In the genomic region with DNA sequence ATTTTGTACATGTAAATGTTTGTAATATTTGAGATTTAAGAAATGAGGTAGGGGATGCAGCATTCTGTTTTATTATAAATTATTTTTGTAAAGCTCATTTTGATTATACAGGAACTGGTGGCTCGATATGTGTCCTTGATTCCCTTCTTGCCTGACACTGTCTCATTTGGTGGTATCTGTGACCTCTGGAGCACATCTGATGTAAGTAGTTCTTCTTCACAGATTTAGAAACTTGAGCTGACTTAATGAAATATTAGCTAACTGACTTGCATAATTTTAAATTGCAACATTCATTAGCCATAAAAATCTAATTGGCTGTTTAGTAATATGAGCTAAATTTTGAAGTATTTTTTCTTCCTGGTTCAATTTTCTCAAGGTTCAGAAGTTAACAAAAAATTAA, we compare ENCODE assay signal across 1 cellular context.
TF ChIP-seq lines count a peak whose summit lies in the region.

No MANE protein-coding gene starts in this region.

TF ChIP-seq in GM23338, 12 proteins besides CTCF, POLR2A, EP300 and RAD21 (continued from another document):
- TF ChIP-seq ZNF331 (CRISPR knock-in tag; IDR thresholded peaks at IDR 0.05; ENCODE audit: low read depth), result no peak
- no peak for TF ChIP-seq EZH2phosphoT487 (IDR thresholded peaks at IDR 0.05; ENCODE audit: unreplicated experiment)
- TF ChIP-seq, protein P1, sequence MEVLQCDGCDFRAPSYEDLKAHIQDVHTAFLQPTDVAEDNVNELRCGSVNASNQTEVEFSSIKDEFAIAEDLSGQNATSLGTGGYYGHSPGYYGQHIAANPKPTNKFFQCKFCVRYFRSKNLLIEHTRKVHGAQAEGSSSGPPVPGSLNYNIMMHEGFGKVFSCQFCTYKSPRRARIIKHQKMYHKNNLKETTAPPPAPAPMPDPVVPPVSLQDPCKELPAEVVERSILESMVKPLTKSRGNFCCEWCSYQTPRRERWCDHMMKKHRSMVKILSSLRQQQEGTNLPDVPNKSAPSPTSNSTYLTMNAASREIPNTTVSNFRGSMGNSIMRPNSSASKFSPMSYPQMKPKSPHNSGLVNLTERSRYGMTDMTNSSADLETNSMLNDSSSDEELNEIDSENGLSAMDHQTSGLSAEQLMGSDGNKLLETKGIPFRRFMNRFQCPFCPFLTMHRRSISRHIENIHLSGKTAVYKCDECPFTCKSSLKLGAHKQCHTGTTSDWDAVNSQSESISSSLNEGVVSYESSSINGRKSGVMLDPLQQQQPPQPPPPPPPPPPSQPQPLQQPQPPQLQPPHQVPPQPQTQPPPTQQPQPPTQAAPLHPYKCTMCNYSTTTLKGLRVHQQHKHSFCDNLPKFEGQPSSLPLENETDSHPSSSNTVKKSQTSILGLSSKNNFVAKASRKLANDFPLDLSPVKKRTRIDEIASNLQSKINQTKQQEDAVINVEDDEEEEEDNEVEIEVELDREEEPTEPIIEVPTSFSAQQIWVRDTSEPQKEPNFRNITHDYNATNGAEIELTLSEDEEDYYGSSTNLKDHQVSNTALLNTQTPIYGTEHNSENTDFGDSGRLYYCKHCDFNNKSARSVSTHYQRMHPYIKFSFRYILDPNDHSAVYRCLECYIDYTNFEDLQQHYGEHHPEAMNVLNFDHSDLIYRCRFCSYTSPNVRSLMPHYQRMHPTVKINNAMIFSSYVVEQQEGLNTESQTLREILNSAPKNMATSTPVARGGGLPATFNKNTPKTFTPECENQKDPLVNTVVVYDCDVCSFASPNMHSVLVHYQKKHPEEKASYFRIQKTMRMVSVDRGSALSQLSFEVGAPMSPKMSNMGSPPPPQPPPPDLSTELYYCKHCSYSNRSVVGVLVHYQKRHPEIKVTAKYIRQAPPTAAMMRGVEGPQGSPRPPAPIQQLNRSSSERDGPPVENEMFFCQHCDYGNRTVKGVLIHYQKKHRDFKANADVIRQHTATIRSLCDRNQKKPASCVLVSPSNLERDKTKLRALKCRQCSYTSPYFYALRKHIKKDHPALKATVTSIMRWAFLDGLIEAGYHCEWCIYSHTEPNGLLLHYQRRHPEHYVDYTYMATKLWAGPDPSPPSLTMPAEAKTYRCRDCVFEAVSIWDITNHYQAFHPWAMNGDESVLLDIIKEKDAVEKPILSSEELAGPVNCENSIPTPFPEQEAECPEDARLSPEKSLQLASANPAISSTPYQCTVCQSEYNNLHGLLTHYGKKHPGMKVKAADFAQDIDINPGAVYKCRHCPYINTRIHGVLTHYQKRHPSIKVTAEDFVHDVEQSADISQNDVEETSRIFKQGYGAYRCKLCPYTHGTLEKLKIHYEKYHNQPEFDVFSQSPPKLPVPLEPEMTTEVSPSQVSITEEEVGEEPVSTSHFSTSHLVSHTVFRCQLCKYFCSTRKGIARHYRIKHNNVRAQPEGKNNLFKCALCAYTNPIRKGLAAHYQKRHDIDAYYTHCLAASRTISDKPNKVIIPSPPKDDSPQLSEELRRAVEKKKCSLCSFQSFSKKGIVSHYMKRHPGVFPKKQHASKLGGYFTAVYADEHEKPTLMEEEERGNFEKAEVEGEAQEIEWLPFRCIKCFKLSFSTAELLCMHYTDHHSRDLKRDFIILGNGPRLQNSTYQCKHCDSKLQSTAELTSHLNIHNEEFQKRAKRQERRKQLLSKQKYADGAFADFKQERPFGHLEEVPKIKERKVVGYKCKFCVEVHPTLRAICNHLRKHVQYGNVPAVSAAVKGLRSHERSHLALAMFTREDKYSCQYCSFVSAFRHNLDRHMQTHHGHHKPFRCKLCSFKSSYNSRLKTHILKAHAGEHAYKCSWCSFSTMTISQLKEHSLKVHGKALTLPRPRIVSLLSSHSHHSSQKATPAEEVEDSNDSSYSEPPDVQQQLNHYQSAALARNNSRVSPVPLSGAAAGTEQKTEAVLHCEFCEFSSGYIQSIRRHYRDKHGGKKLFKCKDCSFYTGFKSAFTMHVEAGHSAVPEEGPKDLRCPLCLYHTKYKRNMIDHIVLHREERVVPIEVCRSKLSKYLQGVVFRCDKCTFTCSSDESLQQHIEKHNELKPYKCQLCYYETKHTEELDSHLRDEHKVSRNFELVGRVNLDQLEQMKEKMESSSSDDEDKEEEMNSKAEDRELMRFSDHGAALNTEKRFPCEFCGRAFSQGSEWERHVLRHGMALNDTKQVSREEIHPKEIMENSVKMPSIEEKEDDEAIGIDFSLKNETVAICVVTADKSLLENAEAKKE (CRISPR knock-in tag; IDR thresholded peaks at IDR 0.05), result no peak
- no peak for TF ChIP-seq ZNF114 (CRISPR knock-in tag; IDR thresholded peaks at IDR 0.05)
- TF ChIP-seq STAT1 (IDR thresholded peaks at IDR 0.05; ENCODE audit: unreplicated experiment), result no peak
- TF ChIP-seq EZH2 (IDR thresholded peaks at IDR 0.05; ENCODE audit: low read depth, unreplicated experiment), result no peak
- TF ChIP-seq, protein P2, sequence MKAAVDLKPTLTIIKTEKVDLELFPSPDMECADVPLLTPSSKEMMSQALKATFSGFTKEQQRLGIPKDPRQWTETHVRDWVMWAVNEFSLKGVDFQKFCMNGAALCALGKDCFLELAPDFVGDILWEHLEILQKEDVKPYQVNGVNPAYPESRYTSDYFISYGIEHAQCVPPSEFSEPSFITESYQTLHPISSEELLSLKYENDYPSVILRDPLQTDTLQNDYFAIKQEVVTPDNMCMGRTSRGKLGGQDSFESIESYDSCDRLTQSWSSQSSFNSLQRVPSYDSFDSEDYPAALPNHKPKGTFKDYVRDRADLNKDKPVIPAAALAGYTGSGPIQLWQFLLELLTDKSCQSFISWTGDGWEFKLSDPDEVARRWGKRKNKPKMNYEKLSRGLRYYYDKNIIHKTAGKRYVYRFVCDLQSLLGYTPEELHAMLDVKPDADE (IDR thresholded peaks at IDR 0.05), result no peak
- no peak for TF ChIP-seq POLR2AphosphoS5 (IDR thresholded peaks at IDR 0.05; ENCODE audit: low read depth)
- no peak for TF ChIP-seq NANOG (IDR thresholded peaks at IDR 0.05; ENCODE audit: borderline replicate concordance)
